In genomic region chr14:81534510-81535074, GRCh38 we compare ENCODE assay signal across 9 cellular contexts. TPM values are rescaled to one million over a fixed set of nuclear protein-coding genes. Genes with fewer than 3 reads are reported as not detected.
DNase-seq lines count a peak whose midpoint lies in the region; ATAC-seq, FAIRE-seq and TF ChIP-seq lines count a peak whose summit lies in the region.
"Had no signal": no experiment of that assay in that cellular context is flagged by ENCODE, and none has a peak within 500 bp of the region (broad histone marks: within the 10 kb centered on the region; RNA-seq: fewer than 3 reads in every experiment).

No MANE protein-coding gene starts in this region.

- TF ChIP-seq RAD21 in K562 (CRISPR knock-in tag; conservative IDR thresholded peaks at IDR 0.05 in 1 of 2, IDR thresholded peaks at IDR 0.05 in 1 of 2), result no peak

- no peaks in the 10 kb centered on the region for H3F3A ChIP-seq in neural progenitor cell (ENCODE audit: low read depth)

- H4K20me1 ChIP-seq in K562 (replicated peaks; ENCODE audit: control insufficient read depth, insufficient read depth, low read length) (no peaks in the 10 kb centered on the region), neural progenitor cell (ENCODE audit: low read depth) (peaks cover 18% of the 10 kb centered on the region)

- H3K79me2 ChIP-seq in K562 (ENCODE audit: control insufficient read depth, insufficient read depth, low read length), result peaks cover 15% of the 10 kb centered on the region
- peaks cover 27% of the 10 kb centered on the region for H3K79me2 ChIP-seq in neural progenitor cell (ENCODE audit: low read depth)

- H2AFZ ChIP-seq in K562 (ENCODE audit: low read depth, low read length) (peak overlapping the region; percentile 85), neural progenitor cell (replicated peaks) (peak overlapping the region; percentile 64)

- H3K27me3 ChIP-seq in CD4-positive, alpha-beta memory T cell (ENCODE audit: insufficient read depth, low read length), result no peaks in the 10 kb centered on the region
- H3K27me3 ChIP-seq in HUES64 (ENCODE audit: insufficient read depth, low read length), result no peaks in the 10 kb centered on the region
- H3K27me3 ChIP-seq in K562 (ENCODE audit: control insufficient read depth in 2 of 2, insufficient read depth in 2 of 2, low read length in 2 of 2), result no peaks in the 10 kb centered on the region
- H3K27me3 ChIP-seq in neural progenitor cell, result no peaks in the 10 kb centered on the region
- H3K27me3 ChIP-seq: uterus had no signal

- no peak overlapping the region for H3K4me2 ChIP-seq in K562 (ENCODE audit: insufficient read depth, low read length)
- peak overlapping the region; percentile 43 for H3K4me2 ChIP-seq in neural progenitor cell

- no peaks in the 10 kb centered on the region for H3K36me3 ChIP-seq in CD4-positive, alpha-beta memory T cell (ENCODE audit: insufficient read depth, low read length)
- H3K36me3 ChIP-seq in HUES64 (ENCODE audit: insufficient read depth, low read length) (no peaks in the 10 kb centered on the region), K562 (ENCODE audit: control insufficient read depth, insufficient read depth, low read length) (no peaks in the 10 kb centered on the region), neural progenitor cell (no peaks in the 10 kb centered on the region)
- H3K36me3 ChIP-seq: uterus had no signal

- CTCF ChIA-PET in CD4-positive, alpha-beta memory T cell (lab: Charles Lee; ENCODE audit: partially characterized antibody), result interaction anchor here (2.0 kb wide), 1 partner anchor 70 kb away, joined by 10 read pairs; no protein-coding TSS in a partner anchor
- CTCF ChIA-PET in K562 (lab: Yijun Ruan, JAX; ENCODE audit: low intra/inter-chr PET ratio), result no interaction called here

- peak overlapping the region in 7 of 8 donors; percentile 0 to 97 (median 66) for H3K4me3 Mint-ChIP-seq in CD4-positive, alpha-beta memory T cell
- peak overlapping the region; percentile 95 for H3K4me3 Mint-ChIP-seq in neural progenitor cell

- TF ChIP-seq POLR2A in K562 (conservative IDR thresholded peaks at IDR 0.05), result no peak

- no peak for TF ChIP-seq CTCF in K562 (IDR thresholded peaks at IDR 0.05 in 2 of 3, conservative IDR thresholded peaks at IDR 0.05 in 1 of 3; ENCODE audit: insufficient read depth in 2 of 3, low read depth in 1 of 3, low read length in 3 of 3)
- TF ChIP-seq CTCF in neural progenitor cell (IDR thresholded peaks at IDR 0.05), result no peak

- no peaks in the 10 kb centered on the region for H3K9me1 ChIP-seq in K562 (ENCODE audit: control insufficient read depth, insufficient read depth, low read length)

- H3K9ac ChIP-seq in HUES64 (ENCODE audit: low read depth, low read length) (no peak overlapping the region), K562 (ENCODE audit: insufficient read depth in 1 of 2, low read depth in 2 of 2, low read length in 2 of 2) (peak overlapping the region in 1 of 2 experiments; percentile 31; a peak in 1 of 4 replicates), neural progenitor cell (no peak overlapping the region)

- no TSS peak for BruUV-seq in K562 (replicated peaks; lab: Mats Ljungman, UMichigan)

- H3K27me3 Mint-ChIP-seq in CD4-positive, alpha-beta memory T cell, result peaks cover 2 to 3% of the 10 kb centered on the region in 2 donors
- H3K27me3 Mint-ChIP-seq in neural progenitor cell (ENCODE audit: insufficient read depth, low read depth), result no peaks in the 10 kb centered on the region

- no peak for FAIRE-seq in K562 (lab: Jason Lieb, UNC)

- in situ Hi-C loops in K562 (cut with MboI), result no loop called here

- peak overlapping the region; percentile 38 to 94 (median 88) for H3K27ac Mint-ChIP-seq in CD4-positive, alpha-beta memory T cell
- H3K27ac Mint-ChIP-seq in neural progenitor cell, result no peak overlapping the region

- peaks cover 0 to 13% of the 10 kb centered on the region in 2 donors for H3K36me3 Mint-ChIP-seq in CD4-positive, alpha-beta memory T cell
- H3K36me3 Mint-ChIP-seq in neural progenitor cell, result no peaks in the 10 kb centered on the region

- ATAC-seq in K562, result no peak
- ATAC-seq in HG02852 (IDR thresholded peaks at IDR 0.05; ENCODE audit: unreplicated experiment), result no peak
- ATAC-seq in GM18907 (IDR thresholded peaks at IDR 0.05; ENCODE audit: unreplicated experiment), result no peak

- peaks cover 44% of the 10 kb centered on the region for H3K4me1 ChIP-seq in CD4-positive, alpha-beta memory T cell (ENCODE audit: insufficient read depth, low read length)
- H3K4me1 ChIP-seq in HUES64 (ENCODE audit: insufficient read depth, low read length), result 0 out of 2 replicates have a peak, but pooled peaks cover 6% of the 10 kb centered on the region
- peaks cover 0 to 12% of the 10 kb centered on the region in 2 experiments; a peak in 3 of 5 replicates for H3K4me1 ChIP-seq in K562 (replicated peaks in 1 of 2; ENCODE audit: control insufficient read depth in 2 of 2, insufficient read depth in 2 of 2, low read length in 2 of 2)
- H3K4me1 ChIP-seq in neural progenitor cell, result peaks cover 7% of the 10 kb centered on the region

- H3K9me3 Mint-ChIP-seq in CD4-positive, alpha-beta memory T cell, result peaks cover 0 to 10% (median 6%) of the 10 kb centered on the region in 8 donors
- H3K9me3 Mint-ChIP-seq in neural progenitor cell, result peaks cover 10% of the 10 kb centered on the region

- POLR2A ChIA-PET in CD4-positive, alpha-beta memory T cell (lab: Charles Lee; ENCODE audit: partially characterized antibody), result interaction anchor here (2.9 kb wide), 1 partner anchor 313 kb away, joined by 26 read pairs; the partner anchor contains the start of gene GTF2A1
- POLR2A ChIA-PET in K562 (lab: Yijun Ruan, JAX), result interaction anchor here (1.2 to 1.4 kb wide), 2 partner anchors 10 to 314 kb away, joined by 3 to 7 read pairs; partner anchors contain the start of gene GTF2A1

- no peak overlapping the region for H3K4me3 ChIP-seq in CD4-positive, alpha-beta memory T cell (ENCODE audit: low read length in 2 of 2)
- peak overlapping the region; percentile 94 for H3K4me3 ChIP-seq in HUES64 (ENCODE audit: low read length)
- no peak overlapping the region for H3K4me3 ChIP-seq in K562
- peak overlapping the region; percentile 31 for H3K4me3 ChIP-seq in neural progenitor cell

- TF ChIP-seq EP300 in K562 (IDR thresholded peaks at IDR 0.05; ENCODE audit: low read length), result no peak

- DNase-seq in CD4-positive, alpha-beta memory T cell, result no peak
- no peak for DNase-seq in K562 (ENCODE audit: extremely low read depth in 1 of 4, low spot score in 3 of 4)
- no peak for DNase-seq in neural progenitor cell (ENCODE audit: low spot score)
- no peak for DNase-seq in islet precursor cell
- no peak for DNase-seq in stimulated activated CD4-positive, alpha-beta T cell treated with anti-CD3 and anti-CD28 coated beads, Interleukin-15, amount 100 ng/mL, for 24 hours

- H3K27ac ChIP-seq in CD4-positive, alpha-beta memory T cell (ENCODE audit: low read depth, low read length), result no peak overlapping the region
- H3K27ac ChIP-seq in HUES64 (ENCODE audit: low read depth, low read length) (no peak overlapping the region), K562 (ENCODE audit: extremely low read depth, low read depth, low read length) (0 out of 3 replicates have a peak overlapping the region, but pooled peaks have one; percentile 6), neural progenitor cell (no peak overlapping the region)

- intact Hi-C loops in CD4-positive, alpha-beta memory T cell (cut with micrococcal nuclease), result loop anchor here (1.0 to 5.0 kb wide), 3 partner anchors 62 to 592 kb away; partner anchors contain the start of gene CEP128
- intact Hi-C loops in K562 (cut with micrococcal nuclease), result loop anchor here (5.0 kb wide), 1 partner anchor 317 kb away; no protein-coding TSS in a partner anchor

- WGBS in HUES64, result 94% methylated on average over 8 of the region's 8 CpGs
- 74% methylated on average over 8 of the region's 8 CpGs for WGBS in K562 (ENCODE audit: insufficient coverage, low coverage, missing lambda C conversion rate)

- H3K4me1 Mint-ChIP-seq in CD4-positive, alpha-beta memory T cell, result peaks cover 29 to 60% (median 45%) of the 10 kb centered on the region in 4 donors
- H3K4me1 Mint-ChIP-seq in neural progenitor cell, result peaks cover 7% of the 10 kb centered on the region

- no peaks in the 10 kb centered on the region for H3K9me3 ChIP-seq in CD4-positive, alpha-beta memory T cell (ENCODE audit: control insufficient read depth in 1 of 2, low read length in 2 of 2)
- H3K9me3 ChIP-seq in HUES64 (ENCODE audit: insufficient read depth, low read depth, low read length) (peaks cover 15% of the 10 kb centered on the region; the same call in 1 of the 2 replicates), K562 (replicated peaks; ENCODE audit: control insufficient read depth, insufficient read depth, low read depth, low read length) (no peaks in the 10 kb centered on the region; the same call in 1 of the 2 replicates), neural progenitor cell (ENCODE audit: low read depth) (no peaks in the 10 kb centered on the region)
- H3K9me3 ChIP-seq: uterus had no signal

RNA-seq across cellular contexts. Expression of gene SEL1L, which starts 0.9 kb away (rescaled TPM):
- total RNA-seq in CD4-positive, alpha-beta memory T cell, result 10 to 100 TPM; 65.7 TPM
- 10 to 100 TPM; 18.4 to 30.2 TPM for polyA plus RNA-seq in CD4-positive, alpha-beta memory T cell
- 10.6 TPM for polyA plus RNA-seq in HUES64 (2013, experiment 1 of 2)
- polyA plus RNA-seq in HUES64 (2013, experiment 2 of 2), result 14.1 TPM
- 28.6 and 68.3 TPM in 2 replicates for total RNA-seq in K562 (2011; cell fraction: chromatin; rRNA removed; ENCODE audit: low replicate concordance)
- total RNA-seq in K562 (2011; cell fraction: nucleolus; rRNA removed), result 14.0 and 20.4 TPM in 2 replicates
- 44.9 and 84.4 TPM in 2 replicates for total RNA-seq in K562 (2011; cell fraction: nucleoplasm; rRNA removed)
- total RNA-seq in K562 (2014; rRNA removed) (11.7 and 15.5 TPM in 2 replicates), K562 (2014; rRNA removed; fragmentation: Illumina TruSeq; extraction: Trizol) (15.6 and 15.8 TPM in 2 replicates), K562 (2015; rRNA removed; fragmentation: Illumina TruSeq; extraction: Trizol) (14.0 and 15.8 TPM in 2 replicates), K562 (2021) (21.1 and 23.3 TPM in 2 replicates), neural progenitor cell (ENCODE audit: low replicate concordance) (21.0 and 28.0 TPM in 2 replicates)
- polyA plus RNA-seq in K562 (2011; rRNA removed) (8.0 and 8.4 TPM in 2 replicates), K562 (2014; fragmentation: Illumina TruSeq; extraction: Trizol) (12.3 and 13.6 TPM in 2 replicates), K562 (2014; fragmentation: Nextera tagmentation; extraction: Ambion mirVana) (10 to 100 TPM in 1 of 2 experiments, 1 to 10 TPM in 1; 7.7 to 10.1 TPM), K562 (2014; rRNA removed) (8.2 and 8.8 TPM in 2 replicates)
- polyA plus RNA-seq in K562 (2011; cell fraction: cytosol; rRNA removed), result 2.2 and 6.0 TPM in 2 replicates
- 14.0 and 14.5 TPM in 2 replicates for polyA plus RNA-seq in K562 (2011; cell fraction: nucleus; rRNA removed)
- 13.5 and 33.8 TPM in 2 replicates for polyA plus RNA-seq in K562 (2012)
- 17.7 and 24.5 TPM in 2 replicates for polyA minus RNA-seq in K562 (2011; rRNA and poly(A)+ RNA removed)
- polyA minus RNA-seq in K562 (2011; cell fraction: cytosol; rRNA and poly(A)+ RNA removed), result 7.8 and 9.6 TPM in 2 replicates
- polyA minus RNA-seq in K562 (2011; cell fraction: nucleus; rRNA and poly(A)+ RNA removed), result 11.6 and 19.5 TPM in 2 replicates

Comparison
In these comparisons a context has a peak if more than half of its experiments do, and no peak if none do; other contexts are left out.
1. H3K4me3 ChIP-seq: peak in HUES64 (single experiment) and neural progenitor cell (single experiment); none in CD4-positive, alpha-beta memory T cell (0 of 2) and K562 (single experiment).